ENCODE assay signal across 8 cellular contexts in the genomic region with DNA sequence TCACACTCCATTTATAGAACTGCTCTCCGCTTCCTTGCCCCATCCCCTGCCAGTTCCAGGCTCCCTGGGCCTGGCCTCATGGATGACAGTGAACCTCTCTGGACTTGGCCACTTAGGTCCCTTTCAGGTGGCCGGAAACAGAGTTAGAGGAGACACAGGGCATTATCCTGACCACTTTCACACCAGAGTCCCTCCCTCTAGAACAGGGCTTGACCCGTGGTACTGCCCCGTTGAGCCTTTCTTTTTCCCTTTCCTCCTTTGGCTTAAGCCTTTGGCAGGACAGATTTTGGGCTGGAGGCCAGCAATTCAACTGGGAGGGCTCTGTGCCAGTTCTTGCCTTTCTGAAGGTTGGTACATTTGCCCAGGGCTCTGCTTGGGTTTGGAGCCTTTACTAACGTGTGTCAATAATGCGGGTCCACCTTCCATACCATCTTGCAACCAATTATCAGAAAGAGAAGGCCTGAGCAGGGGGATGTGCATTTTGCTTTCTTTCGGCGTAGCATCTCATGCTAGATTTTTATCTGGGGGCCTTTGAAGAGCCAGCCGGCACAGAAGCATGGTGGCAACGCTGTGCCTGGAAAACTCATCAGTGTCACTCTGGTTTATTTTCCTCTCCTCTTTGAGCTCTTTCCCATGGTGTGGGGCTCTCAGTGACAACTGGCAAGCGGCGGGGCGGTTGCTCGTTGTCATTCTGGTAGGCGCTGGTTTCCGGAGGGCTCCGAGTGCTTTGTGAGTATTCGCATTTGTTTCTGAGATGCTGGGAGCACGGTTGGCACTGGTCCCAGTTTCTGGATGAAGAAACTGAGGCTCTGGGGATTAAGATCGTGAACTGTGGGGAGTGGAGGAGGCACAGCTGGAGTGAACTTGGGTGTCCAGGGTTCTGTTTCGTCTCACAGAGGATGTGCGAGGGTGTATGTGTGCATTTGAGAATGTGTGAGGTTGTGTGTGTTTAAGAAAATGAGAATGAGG. TPM values are rescaled to one million over a fixed set of nuclear protein-coding genes. Genes with fewer than 3 reads are reported as not detected.
A peak's percentile ranks its signal among the peaks of the same experiment; 100 is the strongest.
DNase-seq lines count a peak whose midpoint lies in the region; ATAC-seq and TF ChIP-seq lines count a peak whose summit lies in the region.

No MANE protein-coding gene starts in this region.

- TF ChIP-seq CTCF in adrenal gland (IDR thresholded peaks at IDR 0.05) (no peak), smooth muscle cell (IDR thresholded peaks at IDR 0.05; ENCODE audit: borderline replicate concordance, insufficient read depth, poor library complexity, severe bottlenecking) (no peak)

- no peak overlapping the region for H2AFZ ChIP-seq in smooth muscle cell (ENCODE audit: low read depth)

- H3K4me2 ChIP-seq in smooth muscle cell, result no peak overlapping the region

- no peak for ATAC-seq in GM19023 (IDR thresholded peaks at IDR 0.05; ENCODE audit: unreplicated experiment)
- no peak for ATAC-seq in GM21447 (IDR thresholded peaks at IDR 0.05; ENCODE audit: unreplicated experiment)
- no peak for ATAC-seq in effector memory CD8-positive, alpha-beta T cell (replicated peaks)

- H3K27me3 ChIP-seq in adrenal gland (no peaks in the 10 kb centered on the region), smooth muscle cell (ENCODE audit: low read depth) (no peaks in the 10 kb centered on the region)

- peak overlapping the region in 1 of 2 donors; percentile 38 for H3K27ac Mint-ChIP-seq in effector memory CD8-positive, alpha-beta T cell

- H3K4me3 ChIP-seq in adrenal gland (no peak overlapping the region), smooth muscle cell (no peak overlapping the region)

- WGBS in adrenal gland, 4 donors, result 51 to 65% (median 64%) methylated on average over 21 to 22 of the region's 22 CpGs
- 88% methylated on average over 22 of the region's 22 CpGs for WGBS in smooth muscle cell (ENCODE audit: low lambda C conversion rate)

- TF ChIP-seq POLR2A in adrenal gland (IDR thresholded peaks at IDR 0.05), result peak in 1 of 2 donors; percentile 9

- H3K36me3 ChIP-seq in adrenal gland (replicated peaks in 1 of 2) (peaks cover 0 to 23% of the 10 kb centered on the region in 2 donors), smooth muscle cell (ENCODE audit: low read depth) (no peaks in the 10 kb centered on the region)

- no peaks in the 10 kb centered on the region for H3K9me3 Mint-ChIP-seq in effector memory CD8-positive, alpha-beta T cell

- H3K4me1 ChIP-seq in adrenal gland (replicated peaks in 1 of 2) (peaks cover 61 to 75% of the 10 kb centered on the region in 2 donors), smooth muscle cell (ENCODE audit: low read depth) (peaks cover 16% of the 10 kb centered on the region)

- no peaks in the 10 kb centered on the region for H3K9me3 ChIP-seq in adrenal gland (replicated peaks in 1 of 3)
- no peaks in the 10 kb centered on the region for H3K9me3 ChIP-seq in smooth muscle cell (replicated peaks; ENCODE audit: low read depth)

- H3K79me2 ChIP-seq in smooth muscle cell (ENCODE audit: low read depth), result no peaks in the 10 kb centered on the region

- H3K4me1 Mint-ChIP-seq in effector memory CD8-positive, alpha-beta T cell (ENCODE audit: low read depth in 2 of 2), result no peaks in the 10 kb centered on the region

- DNase-seq in NCI-H1105 (lab: John Stamatoyannopoulos, UW) (peak; percentile 68), adrenal gland (peak; percentile 83 to 96 (median 90)), hippocampal formation (lab: John Stamatoyannopoulos, UW) (peak; percentile 57 to 74), smooth muscle cell (lab: John Stamatoyannopoulos, UW; ENCODE audit: unreplicated experiment) (no peak), dedifferentiated amniotic fluid mesenchymal stem cell (ENCODE audit: extremely low spot score) (no peak)
- DNase-seq in effector memory CD8-positive, alpha-beta T cell, result no peak

- no peaks in the 10 kb centered on the region for H3K27me3 Mint-ChIP-seq in effector memory CD8-positive, alpha-beta T cell

- H3K4me3 Mint-ChIP-seq in effector memory CD8-positive, alpha-beta T cell, result no peak overlapping the region

- peaks cover 10% of the 10 kb centered on the region for H3K36me3 Mint-ChIP-seq in effector memory CD8-positive, alpha-beta T cell (ENCODE audit: insufficient read depth)

- peak overlapping the region; percentile 85 to 95 (median 93) for H3K27ac ChIP-seq in adrenal gland
- peak overlapping the region; percentile 99 for H3K27ac ChIP-seq in smooth muscle cell (ENCODE audit: low read depth)

- H3F3A ChIP-seq in smooth muscle cell (ENCODE audit: low read depth), result peaks cover 19% of the 10 kb centered on the region

- intact Hi-C loops in adrenal gland (cut with DNase I), result no loop called here

- H3K9ac ChIP-seq in smooth muscle cell (ENCODE audit: low read depth), result peak overlapping the region; percentile 81

- no peaks in the 10 kb centered on the region for H4K20me1 ChIP-seq in smooth muscle cell (ENCODE audit: low read depth)

RNA-seq across cellular contexts. Expression of a gene that starts 23.0 kb away (rescaled TPM):
- 100 to 1,000 TPM in 3 of 8 donors, 10 to 100 TPM in 5; 50.4 to 144 (median 90.5) TPM for total RNA-seq in adrenal gland
- polyA plus RNA-seq in adrenal gland, result 100 to 1,000 TPM in 1 of 3 donors, 10 to 100 TPM in 2; 35.1 to 198 (median 80.6) TPM
- total RNA-seq in smooth muscle cell, result 12.1 and 12.9 TPM in 2 replicates
- polyA plus RNA-seq in smooth muscle cell, result 29.2 and 29.6 TPM in 2 replicates

RNA-seq across cellular contexts. Expression of a gene that starts 58.8 kb away (rescaled TPM):
- total RNA-seq in adrenal gland, result 10 to 100 TPM; 32.5 to 84.1 (median 42.5) TPM
- polyA plus RNA-seq in adrenal gland, result 10 to 100 TPM; 17.5 to 19.6 (median 18.6) TPM
- total RNA-seq in smooth muscle cell, result 9.1 and 9.6 TPM in 2 replicates
- 12.2 and 14.0 TPM in 2 replicates for polyA plus RNA-seq in smooth muscle cell

RNA-seq across cellular contexts. Expression of a gene that starts 59.0 kb away (rescaled TPM):
- total RNA-seq in adrenal gland (100 to 1,000 TPM in 2 of 8 donors, 10 to 100 TPM in 6; 62.0 to 109 (median 79.9) TPM), smooth muscle cell (19.3 and 39.3 TPM in 2 replicates)
- polyA plus RNA-seq in adrenal gland (10 to 100 TPM; 27.9 to 60.5 (median 44.4) TPM), smooth muscle cell (28.3 and 32.5 TPM in 2 replicates)

Comparison
In these comparisons a context has a peak if more than half of its experiments do, and no peak if none do; other contexts are left out.
1. DNase-seq: peak in NCI-H1105 (single experiment), adrenal gland (7 of 7) and hippocampal formation (2 of 2); none in smooth muscle cell (single experiment), effector memory CD8-positive, alpha-beta T cell (0 of 3) and dedifferentiated amniotic fluid mesenchymal stem cell (single experiment).